13 cellular contexts compared by ENCODE assay signal in the genomic region with DNA sequence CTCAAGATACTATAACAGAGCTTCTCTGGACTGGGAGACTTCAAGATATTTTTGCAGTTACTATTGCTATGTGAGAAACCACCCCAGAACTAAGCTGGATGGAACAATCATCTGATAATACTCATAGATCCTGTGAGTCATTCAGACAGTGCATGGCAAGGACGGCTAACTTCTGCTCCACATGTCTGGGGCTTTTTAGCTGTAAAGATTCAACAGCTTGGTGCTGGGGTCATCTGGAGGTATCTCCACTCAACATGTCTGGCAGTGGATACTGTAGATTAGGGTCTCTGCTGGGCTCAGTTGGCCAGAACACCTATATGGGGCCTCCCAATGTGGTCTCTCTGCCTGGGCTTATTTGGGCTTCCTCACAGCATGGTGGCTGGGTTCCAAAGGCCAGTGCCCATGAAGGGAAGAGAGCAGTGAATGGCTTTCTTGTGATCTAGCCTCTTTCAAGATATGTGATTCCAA.
A peak's percentile ranks its signal among the peaks of the same experiment; 100 is the strongest.
DNase-seq lines count a peak whose midpoint lies in the region; ATAC-seq and TF ChIP-seq lines count a peak whose summit lies in the region.
"Had no signal": no experiment of that assay in that cellular context is flagged by ENCODE, and none has a peak within 500 bp of the region (broad histone marks: within the 10 kb centered on the region; RNA-seq: fewer than 3 reads in every experiment).

No MANE protein-coding gene starts in this region.

- no peaks in the 10 kb centered on the region for H3K36me3 ChIP-seq in adipocyte (ENCODE audit: control insufficient read depth, insufficient read depth, low read length, severe bottlenecking)
- H3K36me3 ChIP-seq: thoracic aorta had no signal

- H3K4me3 ChIP-seq in adipocyte (ENCODE audit: low read length): peak overlapping the region; percentile 24
- H3K4me3 ChIP-seq: thoracic aorta had no signal

- DNase-seq in activated naive CD8-positive, alpha-beta T cell treated with anti-CD3 and anti-CD28 coated beads, Interleukin-2, amount 50 U/mL, for 24 hours: no peak
- no peak for DNase-seq in activated naive CD8-positive, alpha-beta T cell treated with anti-CD3 and anti-CD28 coated beads for 36 hours
- peak; percentile 81 for DNase-seq in adipocyte (ENCODE audit: low read depth)
- DNase-seq in fibroblast of the conjunctiva (ENCODE audit: low read depth): peak; percentile 78
- no peak for DNase-seq in NCI-H345 treated with DMSO at 0.1 percent for 48 hours (lab: John Stamatoyannopoulos, UW; ENCODE audit: unreplicated experiment)
- DNase-seq in WTC11 (ENCODE audit: low spot score): no peak
- DNase-seq: 8988T, MM.1S, NCI-H2227 treated with DMSO at 0.1 percent for 48 hours had no signal

- H3K4me1 Mint-ChIP-seq in activated naive CD8-positive, alpha-beta T cell treated with anti-CD3 and anti-CD28 coated beads, Interleukin-2, amount 50 U/mL, for 24 hours: peaks cover 7% of the 10 kb centered on the region
- H3K4me1 Mint-ChIP-seq in activated naive CD8-positive, alpha-beta T cell treated with anti-CD3 and anti-CD28 coated beads for 36 hours: no peaks in the 10 kb centered on the region
- H3K4me1 Mint-ChIP-seq in WTC11: peaks cover 11% of the 10 kb centered on the region

- POLR2A ChIA-PET in WTC11 (lab: Charles Lee): no interaction called here

- H3K27me3 Mint-ChIP-seq in activated naive CD8-positive, alpha-beta T cell treated with anti-CD3 and anti-CD28 coated beads, Interleukin-2, amount 50 U/mL, for 24 hours: peaks cover 15% of the 10 kb centered on the region
- peaks cover 7% of the 10 kb centered on the region for H3K27me3 Mint-ChIP-seq in activated naive CD8-positive, alpha-beta T cell treated with anti-CD3 and anti-CD28 coated beads for 36 hours
- H3K27me3 Mint-ChIP-seq in WTC11 (ENCODE audit: low read depth): no peaks in the 10 kb centered on the region; the same call in none of the 2 replicates

- no peaks in the 10 kb centered on the region for H3K27me3 ChIP-seq in adipocyte (replicated peaks; ENCODE audit: control insufficient read depth, insufficient read depth, low read length)

- H3K4me1 ChIP-seq in adipocyte (ENCODE audit: control insufficient read depth, insufficient read depth, low read length): peaks cover 33% of the 10 kb centered on the region

- H3K9me3 Mint-ChIP-seq in activated naive CD8-positive, alpha-beta T cell treated with anti-CD3 and anti-CD28 coated beads, Interleukin-2, amount 50 U/mL, for 24 hours: peaks cover 6% of the 10 kb centered on the region
- H3K9me3 Mint-ChIP-seq in activated naive CD8-positive, alpha-beta T cell treated with anti-CD3 and anti-CD28 coated beads for 36 hours: no peaks in the 10 kb centered on the region
- no peaks in the 10 kb centered on the region for H3K9me3 Mint-ChIP-seq in WTC11
- H3K9me3 Mint-ChIP-seq: activated naive CD4-positive, alpha-beta T cell treated with anti-CD3 and anti-CD28 coated beads, Interleukin-2, amount 50 U/mL, for 72 hours had no signal

- no peak overlapping the region for H3K4me3 Mint-ChIP-seq in activated naive CD8-positive, alpha-beta T cell treated with anti-CD3 and anti-CD28 coated beads, Interleukin-2, amount 50 U/mL, for 24 hours
- H3K4me3 Mint-ChIP-seq in activated naive CD8-positive, alpha-beta T cell treated with anti-CD3 and anti-CD28 coated beads for 36 hours: no peak overlapping the region
- no peak overlapping the region for H3K4me3 Mint-ChIP-seq in WTC11

- no peak overlapping the region for H3K27ac Mint-ChIP-seq in activated naive CD8-positive, alpha-beta T cell treated with anti-CD3 and anti-CD28 coated beads, Interleukin-2, amount 50 U/mL, for 24 hours
- H3K27ac Mint-ChIP-seq in activated naive CD8-positive, alpha-beta T cell treated with anti-CD3 and anti-CD28 coated beads for 36 hours: no peak overlapping the region
- H3K27ac Mint-ChIP-seq in WTC11: no peak overlapping the region
- H3K27ac Mint-ChIP-seq: activated naive CD4-positive, alpha-beta T cell treated with anti-CD3 and anti-CD28 coated beads, Interleukin-2, amount 50 U/mL, for 72 hours had no signal

- CTCF ChIA-PET in WTC11 (lab: Charles Lee): interaction anchor here (1.0 kb wide), 1 partner anchor 109 kb away, joined by 3 read pairs; no protein-coding TSS in a partner anchor

- H3K9ac ChIP-seq in adipocyte (ENCODE audit: low read length): peak overlapping the region; percentile 41

- ATAC-seq in activated naive CD8-positive, alpha-beta T cell treated with anti-CD3 and anti-CD28 coated beads, Interleukin-2, amount 50 U/mL, for 24 hours: peak; percentile 75
- ATAC-seq in GM18870 (IDR thresholded peaks at IDR 0.05; ENCODE audit: unreplicated experiment): no peak
- no peak for ATAC-seq in GM19397 (IDR thresholded peaks at IDR 0.05; ENCODE audit: unreplicated experiment)
- ATAC-seq in WTC11: no peak

- no peaks in the 10 kb centered on the region for H3K9me3 ChIP-seq in adipocyte (ENCODE audit: control insufficient read depth, low read length)
- H3K9me3 ChIP-seq: thoracic aorta had no signal

- no peak for TF ChIP-seq CTCF in WTC11 (IDR thresholded peaks at IDR 0.05)

- no peaks in the 10 kb centered on the region for H3K36me3 Mint-ChIP-seq in activated naive CD8-positive, alpha-beta T cell treated with anti-CD3 and anti-CD28 coated beads, Interleukin-2, amount 50 U/mL, for 24 hours (ENCODE audit: low read depth)
- H3K36me3 Mint-ChIP-seq in activated naive CD8-positive, alpha-beta T cell treated with anti-CD3 and anti-CD28 coated beads for 36 hours: no peaks in the 10 kb centered on the region
- no peaks in the 10 kb centered on the region for H3K36me3 Mint-ChIP-seq in WTC11
- H3K36me3 Mint-ChIP-seq: activated naive CD4-positive, alpha-beta T cell treated with anti-CD3 and anti-CD28 coated beads, Interleukin-2, amount 50 U/mL, for 72 hours had no signal

TF ChIP-seq in WTC11, 78 proteins besides CTCF, POLR2A, EP300 and RAD21 (continues in another document):
- TF ChIP-seq SOX15 (CRISPR knock-in tag; IDR thresholded peaks at IDR 0.05) (no peak), MYBL2 (CRISPR knock-in tag; IDR thresholded peaks at IDR 0.05) (no peak), ESRRA (CRISPR knock-in tag; IDR thresholded peaks at IDR 0.05; ENCODE audit: borderline replicate concordance) (no peak), GABPB1 (CRISPR knock-in tag; IDR thresholded peaks at IDR 0.05) (no peak), ZNF138 (CRISPR knock-in tag; conservative IDR thresholded peaks at IDR 0.05) (no peak), CREB1 (CRISPR knock-in tag; IDR thresholded peaks at IDR 0.05) (no peak), ETV6 (CRISPR knock-in tag; IDR thresholded peaks at IDR 0.05) (no peak), RELA (CRISPR knock-in tag; IDR thresholded peaks at IDR 0.05; ENCODE audit: borderline replicate concordance) (no peak)
- TF ChIP-seq, protein P1, sequence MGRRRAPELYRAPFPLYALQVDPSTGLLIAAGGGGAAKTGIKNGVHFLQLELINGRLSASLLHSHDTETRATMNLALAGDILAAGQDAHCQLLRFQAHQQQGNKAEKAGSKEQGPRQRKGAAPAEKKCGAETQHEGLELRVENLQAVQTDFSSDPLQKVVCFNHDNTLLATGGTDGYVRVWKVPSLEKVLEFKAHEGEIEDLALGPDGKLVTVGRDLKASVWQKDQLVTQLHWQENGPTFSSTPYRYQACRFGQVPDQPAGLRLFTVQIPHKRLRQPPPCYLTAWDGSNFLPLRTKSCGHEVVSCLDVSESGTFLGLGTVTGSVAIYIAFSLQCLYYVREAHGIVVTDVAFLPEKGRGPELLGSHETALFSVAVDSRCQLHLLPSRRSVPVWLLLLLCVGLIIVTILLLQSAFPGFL (CRISPR knock-in tag; IDR thresholded peaks at IDR 0.05; ENCODE audit: borderline replicate concordance): no peak
- TF ChIP-seq, protein P2, sequence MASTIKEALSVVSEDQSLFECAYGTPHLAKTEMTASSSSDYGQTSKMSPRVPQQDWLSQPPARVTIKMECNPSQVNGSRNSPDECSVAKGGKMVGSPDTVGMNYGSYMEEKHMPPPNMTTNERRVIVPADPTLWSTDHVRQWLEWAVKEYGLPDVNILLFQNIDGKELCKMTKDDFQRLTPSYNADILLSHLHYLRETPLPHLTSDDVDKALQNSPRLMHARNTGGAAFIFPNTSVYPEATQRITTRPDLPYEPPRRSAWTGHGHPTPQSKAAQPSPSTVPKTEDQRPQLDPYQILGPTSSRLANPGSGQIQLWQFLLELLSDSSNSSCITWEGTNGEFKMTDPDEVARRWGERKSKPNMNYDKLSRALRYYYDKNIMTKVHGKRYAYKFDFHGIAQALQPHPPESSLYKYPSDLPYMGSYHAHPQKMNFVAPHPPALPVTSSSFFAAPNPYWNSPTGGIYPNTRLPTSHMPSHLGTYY (CRISPR knock-in tag; IDR thresholded peaks at IDR 0.05): no peak
- TF ChIP-seq, protein P3, sequence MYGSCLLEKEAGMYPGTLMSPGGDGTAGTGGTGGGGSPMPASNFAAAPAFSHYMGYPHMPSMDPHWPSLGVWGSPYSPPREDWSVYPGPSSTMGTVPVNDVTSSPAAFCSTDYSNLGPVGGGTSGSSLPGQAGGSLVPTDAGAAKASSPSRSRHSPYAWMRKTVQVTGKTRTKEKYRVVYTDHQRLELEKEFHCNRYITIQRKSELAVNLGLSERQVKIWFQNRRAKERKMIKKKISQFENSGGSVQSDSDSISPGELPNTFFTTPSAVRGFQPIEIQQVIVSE (CRISPR knock-in tag; IDR thresholded peaks at IDR 0.05; ENCODE audit: borderline replicate concordance): no peak
- TF ChIP-seq, protein P4, sequence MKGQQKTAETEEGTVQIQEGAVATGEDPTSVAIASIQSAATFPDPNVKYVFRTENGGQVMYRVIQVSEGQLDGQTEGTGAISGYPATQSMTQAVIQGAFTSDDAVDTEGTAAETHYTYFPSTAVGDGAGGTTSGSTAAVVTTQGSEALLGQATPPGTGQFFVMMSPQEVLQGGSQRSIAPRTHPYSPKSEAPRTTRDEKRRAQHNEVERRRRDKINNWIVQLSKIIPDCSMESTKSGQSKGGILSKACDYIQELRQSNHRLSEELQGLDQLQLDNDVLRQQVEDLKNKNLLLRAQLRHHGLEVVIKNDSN (CRISPR knock-in tag; IDR thresholded peaks at IDR 0.05): no peak
- TF ChIP-seq, protein P5, sequence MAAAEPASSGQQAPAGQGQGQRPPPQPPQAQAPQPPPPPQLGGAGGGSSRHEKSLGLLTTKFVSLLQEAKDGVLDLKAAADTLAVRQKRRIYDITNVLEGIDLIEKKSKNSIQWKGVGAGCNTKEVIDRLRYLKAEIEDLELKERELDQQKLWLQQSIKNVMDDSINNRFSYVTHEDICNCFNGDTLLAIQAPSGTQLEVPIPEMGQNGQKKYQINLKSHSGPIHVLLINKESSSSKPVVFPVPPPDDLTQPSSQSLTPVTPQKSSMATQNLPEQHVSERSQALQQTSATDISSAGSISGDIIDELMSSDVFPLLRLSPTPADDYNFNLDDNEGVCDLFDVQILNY (CRISPR knock-in tag; IDR thresholded peaks at IDR 0.05): no peak

Comparison
In these comparisons a context has a peak if more than half of its experiments do, and no peak if none do; other contexts are left out.
1. DNase-seq: peak in adipocyte (single experiment) and fibroblast of the conjunctiva (single experiment); none in activated naive CD8-positive, alpha-beta T cell treated with anti-CD3 and anti-CD28 coated beads, Interleukin-2, amount 50 U/mL, for 24 hours (single experiment), activated naive CD8-positive, alpha-beta T cell treated with anti-CD3 and anti-CD28 coated beads for 36 hours (single experiment), NCI-H345 treated with DMSO at 0.1 percent for 48 hours (single experiment) and WTC11 (single experiment).